1 cellular context compared by ENCODE assay signal in the genomic region with DNA sequence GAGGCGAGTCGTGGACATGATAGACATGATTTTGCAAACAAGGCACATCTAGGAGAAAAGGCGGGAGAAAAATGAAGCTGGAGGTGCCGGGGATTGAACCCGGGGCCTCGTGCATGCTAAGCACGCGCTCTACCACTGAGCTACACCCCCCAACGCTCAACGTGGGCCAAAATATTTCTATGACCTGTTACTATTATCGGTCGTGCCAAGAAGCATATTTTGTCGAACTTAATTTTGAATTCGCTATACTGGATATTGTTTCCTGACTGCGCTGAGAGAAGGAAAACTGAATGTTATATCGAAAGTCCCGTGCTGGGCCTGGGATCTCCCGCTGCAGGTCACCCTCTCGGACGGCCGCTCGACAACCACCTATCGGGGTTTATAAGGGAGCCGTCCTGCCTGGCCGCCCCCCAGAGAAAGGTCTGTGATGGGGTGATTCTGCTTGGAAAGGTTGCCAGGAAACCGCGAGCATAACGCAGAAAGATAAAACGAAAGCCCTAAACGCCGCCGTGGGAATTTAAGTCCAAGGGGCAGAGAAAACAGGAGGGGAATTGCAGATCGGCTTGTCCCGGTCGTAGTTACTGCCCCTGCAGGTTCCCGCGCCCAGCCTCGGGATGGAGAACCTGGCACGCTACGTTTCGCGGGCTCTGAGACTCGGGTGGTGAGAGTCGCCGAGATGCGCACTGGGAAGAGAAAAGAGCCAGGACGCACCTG.
A peak's percentile ranks its signal among the peaks of the same experiment; 100 is the strongest.
TF ChIP-seq lines count a peak whose summit lies in the region.

No MANE protein-coding gene starts in this region.

TF ChIP-seq in HepG2, 621 proteins besides CTCF, POLR2A, EP300 and RAD21 (continued from another document and continues in another):
- TF ChIP-seq, protein P1, sequence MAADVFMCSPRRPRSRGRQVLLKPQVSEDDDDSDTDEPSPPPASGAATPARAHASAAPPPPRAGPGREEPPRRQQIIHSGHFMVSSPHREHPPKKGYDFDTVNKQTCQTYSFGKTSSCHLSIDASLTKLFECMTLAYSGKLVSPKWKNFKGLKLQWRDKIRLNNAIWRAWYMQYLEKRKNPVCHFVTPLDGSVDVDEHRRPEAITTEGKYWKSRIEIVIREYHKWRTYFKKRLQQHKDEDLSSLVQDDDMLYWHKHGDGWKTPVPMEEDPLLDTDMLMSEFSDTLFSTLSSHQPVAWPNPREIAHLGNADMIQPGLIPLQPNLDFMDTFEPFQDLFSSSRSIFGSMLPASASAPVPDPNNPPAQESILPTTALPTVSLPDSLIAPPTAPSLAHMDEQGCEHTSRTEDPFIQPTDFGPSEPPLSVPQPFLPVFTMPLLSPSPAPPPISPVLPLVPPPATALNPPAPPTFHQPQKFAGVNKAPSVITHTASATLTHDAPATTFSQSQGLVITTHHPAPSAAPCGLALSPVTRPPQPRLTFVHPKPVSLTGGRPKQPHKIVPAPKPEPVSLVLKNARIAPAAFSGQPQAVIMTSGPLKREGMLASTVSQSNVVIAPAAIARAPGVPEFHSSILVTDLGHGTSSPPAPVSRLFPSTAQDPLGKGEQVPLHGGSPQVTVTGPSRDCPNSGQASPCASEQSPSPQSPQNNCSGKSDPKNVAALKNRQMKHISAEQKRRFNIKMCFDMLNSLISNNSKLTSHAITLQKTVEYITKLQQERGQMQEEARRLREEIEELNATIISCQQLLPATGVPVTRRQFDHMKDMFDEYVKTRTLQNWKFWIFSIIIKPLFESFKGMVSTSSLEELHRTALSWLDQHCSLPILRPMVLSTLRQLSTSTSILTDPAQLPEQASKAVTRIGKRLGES (CRISPR knock-in tag; IDR thresholded peaks at IDR 0.05; ENCODE audit: borderline replicate concordance): peak; percentile 90
- TF ChIP-seq, protein P2, sequence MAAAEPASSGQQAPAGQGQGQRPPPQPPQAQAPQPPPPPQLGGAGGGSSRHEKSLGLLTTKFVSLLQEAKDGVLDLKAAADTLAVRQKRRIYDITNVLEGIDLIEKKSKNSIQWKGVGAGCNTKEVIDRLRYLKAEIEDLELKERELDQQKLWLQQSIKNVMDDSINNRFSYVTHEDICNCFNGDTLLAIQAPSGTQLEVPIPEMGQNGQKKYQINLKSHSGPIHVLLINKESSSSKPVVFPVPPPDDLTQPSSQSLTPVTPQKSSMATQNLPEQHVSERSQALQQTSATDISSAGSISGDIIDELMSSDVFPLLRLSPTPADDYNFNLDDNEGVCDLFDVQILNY (CRISPR knock-in tag; conservative IDR thresholded peaks at IDR 0.05): peak; percentile 76
- TF ChIP-seq ZNF331 (CRISPR knock-in tag; IDR thresholded peaks at IDR 0.05): peak; percentile 88
- TF ChIP-seq AGO2 (optimal IDR thresholded peaks at IDR 0.05; ENCODE audit: low read depth, low read length): no peak
- no peak for TF ChIP-seq ZNF713 (CRISPR knock-in tag; IDR thresholded peaks at IDR 0.05)
- peak; percentile 95 for TF ChIP-seq ZNF546 (CRISPR knock-in tag; conservative IDR thresholded peaks at IDR 0.05)
- TF ChIP-seq PHF20 (CRISPR knock-in tag; IDR thresholded peaks at IDR 0.05): 0 out of 2 replicates have a peak, but pooled peaks have one; percentile 25
- peak; percentile 90; the same call in 1 of the 2 replicates for TF ChIP-seq ZNF33A (CRISPR knock-in tag; IDR thresholded peaks at IDR 0.05; ENCODE audit: borderline replicate concordance)
- TF ChIP-seq ZNF605 (CRISPR knock-in tag; IDR thresholded peaks at IDR 0.05): peak; percentile 83
- TF ChIP-seq MAFG (CRISPR knock-in tag; IDR thresholded peaks at IDR 0.05): no peak
- no peak for TF ChIP-seq FOXP1 (IDR thresholded peaks at IDR 0.05)
- no peak for TF ChIP-seq FOXP1 (CRISPR knock-in tag; IDR thresholded peaks at IDR 0.05)
- no peak for TF ChIP-seq ZNF556 (CRISPR knock-in tag; IDR thresholded peaks at IDR 0.05; ENCODE audit: borderline replicate concordance)
- peak; percentile 71; the same call in 1 of the 2 replicates for TF ChIP-seq ETV6 (CRISPR knock-in tag; conservative IDR thresholded peaks at IDR 0.05)
- no peak for TF ChIP-seq PRPF4 (IDR thresholded peaks at IDR 0.05; ENCODE audit: low read depth, low read length, poor library complexity, severe bottlenecking)
- peak; percentile 56; the same call in 1 of the 2 replicates for TF ChIP-seq GATAD1 (CRISPR knock-in tag; IDR thresholded peaks at IDR 0.05)
- TF ChIP-seq, protein P3, sequence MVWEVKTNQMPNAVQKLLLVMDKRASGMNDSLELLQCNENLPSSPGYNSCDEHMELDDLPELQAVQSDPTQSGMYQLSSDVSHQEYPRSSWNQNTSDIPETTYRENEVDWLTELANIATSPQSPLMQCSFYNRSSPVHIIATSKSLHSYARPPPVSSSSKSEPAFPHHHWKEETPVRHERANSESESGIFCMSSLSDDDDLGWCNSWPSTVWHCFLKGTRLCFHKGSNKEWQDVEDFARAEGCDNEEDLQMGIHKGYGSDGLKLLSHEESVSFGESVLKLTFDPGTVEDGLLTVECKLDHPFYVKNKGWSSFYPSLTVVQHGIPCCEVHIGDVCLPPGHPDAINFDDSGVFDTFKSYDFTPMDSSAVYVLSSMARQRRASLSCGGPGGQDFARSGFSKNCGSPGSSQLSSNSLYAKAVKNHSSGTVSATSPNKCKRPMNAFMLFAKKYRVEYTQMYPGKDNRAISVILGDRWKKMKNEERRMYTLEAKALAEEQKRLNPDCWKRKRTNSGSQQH (CRISPR knock-in tag; IDR thresholded peaks at IDR 0.05; ENCODE audit: low read depth): no peak
- 0 out of 2 replicates have a peak, but pooled peaks have one; percentile 73 for TF ChIP-seq ARNTL (CRISPR knock-in tag; IDR thresholded peaks at IDR 0.05)
- TF ChIP-seq, protein P4, sequence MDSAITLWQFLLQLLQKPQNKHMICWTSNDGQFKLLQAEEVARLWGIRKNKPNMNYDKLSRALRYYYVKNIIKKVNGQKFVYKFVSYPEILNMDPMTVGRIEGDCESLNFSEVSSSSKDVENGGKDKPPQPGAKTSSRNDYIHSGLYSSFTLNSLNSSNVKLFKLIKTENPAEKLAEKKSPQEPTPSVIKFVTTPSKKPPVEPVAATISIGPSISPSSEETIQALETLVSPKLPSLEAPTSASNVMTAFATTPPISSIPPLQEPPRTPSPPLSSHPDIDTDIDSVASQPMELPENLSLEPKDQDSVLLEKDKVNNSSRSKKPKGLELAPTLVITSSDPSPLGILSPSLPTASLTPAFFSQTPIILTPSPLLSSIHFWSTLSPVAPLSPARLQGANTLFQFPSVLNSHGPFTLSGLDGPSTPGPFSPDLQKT (CRISPR knock-in tag; IDR thresholded peaks at IDR 0.05; ENCODE audit: borderline replicate concordance): no peak
- TF ChIP-seq HNRNPK (IDR thresholded peaks at IDR 0.05; ENCODE audit: low read depth, low read length, poor library complexity, severe bottlenecking): no peak
- TF ChIP-seq NONO (IDR thresholded peaks at IDR 0.05): no peak
- TF ChIP-seq NONO (CRISPR knock-in tag; conservative IDR thresholded peaks at IDR 0.05): 0 out of 2 replicates have a peak, but pooled peaks have one; percentile 47
- 0 out of 2 replicates have a peak, but pooled peaks have one; percentile 17 for TF ChIP-seq ZNF572 (CRISPR knock-in tag; IDR thresholded peaks at IDR 0.05)
- TF ChIP-seq ZNF3 (CRISPR knock-in tag; IDR thresholded peaks at IDR 0.05): no peak
- TF ChIP-seq, protein P5, sequence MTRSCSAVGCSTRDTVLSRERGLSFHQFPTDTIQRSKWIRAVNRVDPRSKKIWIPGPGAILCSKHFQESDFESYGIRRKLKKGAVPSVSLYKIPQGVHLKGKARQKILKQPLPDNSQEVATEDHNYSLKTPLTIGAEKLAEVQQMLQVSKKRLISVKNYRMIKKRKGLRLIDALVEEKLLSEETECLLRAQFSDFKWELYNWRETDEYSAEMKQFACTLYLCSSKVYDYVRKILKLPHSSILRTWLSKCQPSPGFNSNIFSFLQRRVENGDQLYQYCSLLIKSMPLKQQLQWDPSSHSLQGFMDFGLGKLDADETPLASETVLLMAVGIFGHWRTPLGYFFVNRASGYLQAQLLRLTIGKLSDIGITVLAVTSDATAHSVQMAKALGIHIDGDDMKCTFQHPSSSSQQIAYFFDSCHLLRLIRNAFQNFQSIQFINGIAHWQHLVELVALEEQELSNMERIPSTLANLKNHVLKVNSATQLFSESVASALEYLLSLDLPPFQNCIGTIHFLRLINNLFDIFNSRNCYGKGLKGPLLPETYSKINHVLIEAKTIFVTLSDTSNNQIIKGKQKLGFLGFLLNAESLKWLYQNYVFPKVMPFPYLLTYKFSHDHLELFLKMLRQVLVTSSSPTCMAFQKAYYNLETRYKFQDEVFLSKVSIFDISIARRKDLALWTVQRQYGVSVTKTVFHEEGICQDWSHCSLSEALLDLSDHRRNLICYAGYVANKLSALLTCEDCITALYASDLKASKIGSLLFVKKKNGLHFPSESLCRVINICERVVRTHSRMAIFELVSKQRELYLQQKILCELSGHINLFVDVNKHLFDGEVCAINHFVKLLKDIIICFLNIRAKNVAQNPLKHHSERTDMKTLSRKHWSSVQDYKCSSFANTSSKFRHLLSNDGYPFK (CRISPR knock-in tag; IDR thresholded peaks at IDR 0.05; ENCODE audit: borderline replicate concordance): no peak
- TF ChIP-seq ZNF224 (CRISPR knock-in tag; IDR thresholded peaks at IDR 0.05): no peak
- TF ChIP-seq ZNF530 (CRISPR knock-in tag; IDR thresholded peaks at IDR 0.05; ENCODE audit: low read depth): no peak
- no peak for TF ChIP-seq TAF1 (CRISPR knock-in tag; IDR thresholded peaks at IDR 0.05)
- TF ChIP-seq ZNF431 (CRISPR knock-in tag; IDR thresholded peaks at IDR 0.05; ENCODE audit: borderline replicate concordance, low read depth): peak; percentile 76; the same call in 1 of the 2 replicates
- TF ChIP-seq, protein P6, sequence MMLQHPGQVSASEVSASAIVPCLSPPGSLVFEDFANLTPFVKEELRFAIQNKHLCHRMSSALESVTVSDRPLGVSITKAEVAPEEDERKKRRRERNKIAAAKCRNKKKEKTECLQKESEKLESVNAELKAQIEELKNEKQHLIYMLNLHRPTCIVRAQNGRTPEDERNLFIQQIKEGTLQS (CRISPR knock-in tag; IDR thresholded peaks at IDR 0.05): no peak
- peak; percentile 75; the same call in 1 of the 2 replicates for TF ChIP-seq TGIF2 (CRISPR knock-in tag; IDR thresholded peaks at IDR 0.05)
- TF ChIP-seq MIER3 (CRISPR knock-in tag; IDR thresholded peaks at IDR 0.05; ENCODE audit: borderline replicate concordance): no peak; the same call in none of the 2 replicates
- no peak for TF ChIP-seq NR3C1 (CRISPR knock-in tag; IDR thresholded peaks at IDR 0.05)
- peak; percentile 51; the same call in 1 of the 2 replicates for TF ChIP-seq SOX5 (CRISPR knock-in tag; IDR thresholded peaks at IDR 0.05; ENCODE audit: borderline replicate concordance)
- no peak for TF ChIP-seq ZNF619 (CRISPR knock-in tag; IDR thresholded peaks at IDR 0.05)
- TF ChIP-seq, protein P7, sequence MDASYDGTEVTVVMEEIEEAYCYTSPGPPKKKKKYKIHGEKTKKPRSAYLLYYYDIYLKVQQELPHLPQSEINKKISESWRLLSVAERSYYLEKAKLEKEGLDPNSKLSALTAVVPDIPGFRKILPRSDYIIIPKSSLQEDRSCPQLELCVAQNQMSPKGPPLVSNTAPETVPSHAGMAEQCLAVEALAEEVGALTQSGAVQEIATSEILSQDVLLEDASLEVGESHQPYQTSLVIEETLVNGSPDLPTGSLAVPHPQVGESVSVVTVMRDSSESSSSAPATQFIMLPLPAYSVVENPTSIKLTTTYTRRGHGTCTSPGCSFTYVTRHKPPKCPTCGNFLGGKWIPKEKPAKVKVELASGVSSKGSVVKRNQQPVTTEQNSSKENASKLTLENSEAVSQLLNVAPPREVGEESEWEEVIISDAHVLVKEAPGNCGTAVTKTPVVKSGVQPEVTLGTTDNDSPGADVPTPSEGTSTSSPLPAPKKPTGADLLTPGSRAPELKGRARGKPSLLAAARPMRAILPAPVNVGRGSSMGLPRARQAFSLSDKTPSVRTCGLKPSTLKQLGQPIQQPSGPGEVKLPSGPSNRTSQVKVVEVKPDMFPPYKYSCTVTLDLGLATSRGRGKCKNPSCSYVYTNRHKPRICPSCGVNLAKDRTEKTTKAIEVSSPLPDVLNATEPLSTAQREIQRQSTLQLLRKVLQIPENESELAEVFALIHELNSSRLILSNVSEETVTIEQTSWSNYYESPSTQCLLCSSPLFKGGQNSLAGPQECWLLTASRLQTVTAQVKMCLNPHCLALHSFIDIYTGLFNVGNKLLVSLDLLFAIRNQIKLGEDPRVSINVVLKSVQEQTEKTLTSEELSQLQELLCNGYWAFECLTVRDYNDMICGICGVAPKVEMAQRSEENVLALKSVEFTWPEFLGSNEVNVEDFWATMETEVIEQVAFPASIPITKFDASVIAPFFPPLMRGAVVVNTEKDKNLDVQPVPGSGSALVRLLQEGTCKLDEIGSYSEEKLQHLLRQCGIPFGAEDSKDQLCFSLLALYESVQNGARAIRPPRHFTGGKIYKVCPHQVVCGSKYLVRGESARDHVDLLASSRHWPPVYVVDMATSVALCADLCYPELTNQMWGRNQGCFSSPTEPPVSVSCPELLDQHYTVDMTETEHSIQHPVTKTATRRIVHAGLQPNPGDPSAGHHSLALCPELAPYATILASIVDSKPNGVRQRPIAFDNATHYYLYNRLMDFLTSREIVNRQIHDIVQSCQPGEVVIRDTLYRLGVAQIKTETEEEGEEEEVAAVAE (CRISPR knock-in tag; IDR thresholded peaks at IDR 0.05; ENCODE audit: borderline replicate concordance): peak; percentile 51; the same call in 1 of the 2 replicates
- no peak for TF ChIP-seq SKI (IDR thresholded peaks at IDR 0.05; ENCODE audit: partially characterized antibody)
- TF ChIP-seq ZNF468 (CRISPR knock-in tag; IDR thresholded peaks at IDR 0.05): no peak
- peak; percentile 63; the same call in 1 of the 2 replicates for TF ChIP-seq ZNF335 (CRISPR knock-in tag; IDR thresholded peaks at IDR 0.05)
- TF ChIP-seq ZNF570 (CRISPR knock-in tag; IDR thresholded peaks at IDR 0.05; ENCODE audit: borderline replicate concordance): peak; percentile 50; the same call in 1 of the 2 replicates
- peak; percentile 94 for TF ChIP-seq ZSCAN31 (CRISPR knock-in tag; IDR thresholded peaks at IDR 0.05; ENCODE audit: low read depth)
- peak; percentile 93; the same call in 1 of the 2 replicates for TF ChIP-seq ZNF136 (CRISPR knock-in tag; IDR thresholded peaks at IDR 0.05; ENCODE audit: low read depth)
- TF ChIP-seq, protein P8, sequence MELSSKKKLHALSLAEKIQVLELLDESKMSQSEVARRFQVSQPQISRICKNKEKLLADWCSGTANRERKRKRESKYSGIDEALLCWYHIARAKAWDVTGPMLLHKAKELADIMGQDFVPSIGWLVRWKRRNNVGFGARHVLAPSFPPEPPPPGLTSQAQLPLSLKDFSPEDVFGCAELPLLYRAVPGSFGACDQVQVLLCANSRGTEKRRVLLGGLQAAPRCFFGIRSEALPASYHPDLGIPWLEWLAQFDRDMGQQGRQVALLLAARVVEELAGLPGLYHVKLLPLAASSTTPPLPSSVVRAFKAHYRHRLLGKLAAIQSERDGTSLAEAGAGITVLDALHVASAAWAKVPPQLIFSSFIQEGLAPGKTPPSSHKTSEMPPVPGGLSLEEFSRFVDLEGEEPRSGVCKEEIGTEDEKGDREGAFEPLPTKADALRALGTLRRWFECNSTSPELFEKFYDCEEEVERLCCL (CRISPR knock-in tag; IDR thresholded peaks at IDR 0.05; ENCODE audit: borderline replicate concordance): 0 out of 2 replicates have a peak, but pooled peaks have one; percentile 28
- TF ChIP-seq ZNF558 (CRISPR knock-in tag; IDR thresholded peaks at IDR 0.05; ENCODE audit: borderline replicate concordance): peak; percentile 85; the same call in 1 of the 2 replicates
